9 cellular contexts compared by ENCODE assay signal in the genomic region with DNA sequence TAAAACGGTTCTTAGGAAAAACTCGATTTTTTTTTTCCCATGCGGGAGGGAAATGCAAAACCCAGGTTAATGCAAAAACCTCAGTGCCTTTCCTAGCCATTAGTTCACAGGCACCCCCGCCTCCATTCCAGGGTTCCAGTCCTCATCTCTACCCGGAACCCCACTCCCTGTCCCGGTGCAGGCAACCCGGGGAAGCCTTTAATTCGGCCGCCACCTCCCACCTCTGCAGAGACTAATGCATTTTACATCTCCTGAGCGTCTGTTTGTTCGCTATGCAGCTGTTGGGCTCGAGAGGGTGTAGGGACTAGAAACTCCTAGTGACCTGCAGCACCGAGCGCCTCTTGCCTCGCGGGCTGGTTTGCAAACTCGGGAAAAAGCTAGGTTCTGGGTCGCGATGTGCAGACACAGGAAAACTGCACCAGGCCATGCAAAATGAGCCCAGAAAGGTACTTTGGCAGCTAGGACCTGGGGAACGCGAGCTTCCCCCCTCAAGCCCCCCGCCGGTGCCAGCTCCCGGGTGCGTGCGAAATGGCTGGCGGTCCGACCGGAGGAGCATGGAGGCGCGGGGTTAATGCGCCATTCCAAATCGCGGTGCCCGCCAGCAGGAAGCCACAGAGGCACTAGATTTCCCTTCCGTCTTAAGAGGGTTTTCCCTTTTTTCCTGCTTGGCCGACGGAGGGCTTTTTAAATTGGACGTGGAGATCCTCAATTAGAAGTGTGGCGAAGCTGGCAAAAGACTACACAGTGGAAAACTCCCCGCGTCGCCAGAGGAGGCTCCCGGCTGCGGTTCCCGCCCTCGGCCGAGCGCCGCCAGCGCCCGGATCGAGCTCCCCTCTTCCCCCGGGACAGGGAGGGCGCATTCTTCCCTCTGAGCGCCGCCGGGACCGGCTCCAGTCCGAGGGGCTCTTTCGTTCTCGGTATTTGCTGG. TPM values are rescaled to one million over a fixed set of nuclear protein-coding genes. Genes with fewer than 3 reads are reported as not detected.
DNase-seq lines count a peak whose midpoint lies in the region; ATAC-seq and TF ChIP-seq lines count a peak whose summit lies in the region.
"Had no signal": no experiment of that assay in that cellular context is flagged by ENCODE, and none has a peak within 500 bp of the region (broad histone marks: within the 10 kb centered on the region; RNA-seq: fewer than 3 reads in every experiment).

No MANE protein-coding gene starts in this region.

- H3K9me2 ChIP-seq in MM.1S (replicated peaks; ENCODE audit: insufficient read depth, low read length), result no peaks in the 10 kb centered on the region

- TF ChIP-seq CTCF in MM.1S (IDR thresholded peaks at IDR 0.05; ENCODE audit: low read length), result no peak

- H2AFZ ChIP-seq in MM.1S (ENCODE audit: low read length), result no peak overlapping the region

- intact Hi-C loops in right cardiac atrium (cut with DNase I), result loop anchor here in 2 of 4 donors (2.0 to 5.0 kb wide), 3 partner anchors 356 to 424 kb away; no protein-coding TSS in a partner anchor

- peaks cover 2% of the 10 kb centered on the region for H3K4me1 ChIP-seq in right cardiac atrium (ENCODE audit: control insufficient read depth, insufficient read depth, low read length)
- peaks cover 38% of the 10 kb centered on the region for H3K4me1 ChIP-seq in MM.1S (ENCODE audit: low read length)

- 12% methylated on average over 62 of the region's 62 CpGs for WGBS in right cardiac atrium

- no peak overlapping the region for H3K9ac ChIP-seq in MM.1S (ENCODE audit: low read length)

- no peak overlapping the region for H3K4me2 ChIP-seq in MM.1S (ENCODE audit: low read depth, low read length)

- no peaks in the 10 kb centered on the region for H4K20me1 ChIP-seq in MM.1S (ENCODE audit: insufficient read depth, low read length)

- ATAC-seq in right cardiac atrium (peak; percentile 35 to 55), HG03378 (IDR thresholded peaks at IDR 0.05; ENCODE audit: unreplicated experiment) (no peak)
- ATAC-seq in activated CD4-positive, CD25-positive, alpha-beta regulatory T cell treated with anti-CD3 and anti-CD28 coated beads, Interleukin-2, amount 50 U/mL, for 24 hours, result no peak

- H3K9me3 ChIP-seq in right cardiac atrium (ENCODE audit: control insufficient read depth, low read length), result no peaks in the 10 kb centered on the region
- H3K9me3 ChIP-seq in MM.1S (replicated peaks; ENCODE audit: insufficient read depth, low read length), result no peaks in the 10 kb centered on the region

- H3K27me3 ChIP-seq in H7 (ENCODE audit: control insufficient read depth, insufficient read depth, low read length) (peaks cover 88% of the 10 kb centered on the region), right cardiac atrium (ENCODE audit: control insufficient read depth, insufficient read depth) (no peaks in the 10 kb centered on the region), MM.1S (replicated peaks; ENCODE audit: insufficient read depth, low read length) (no peaks in the 10 kb centered on the region)

- no peak overlapping the region for H3K27ac ChIP-seq in right cardiac atrium (ENCODE audit: low read length)
- peak overlapping the region in 7 of 21 experiments; percentile 4 to 61 (median 42) for H3K27ac ChIP-seq in skin epidermis
- H3K27ac ChIP-seq in MM.1S (ENCODE audit: low read length), result no peak overlapping the region
- H3K27ac ChIP-seq: epithelial cell of prostate had no signal

- H3F3A ChIP-seq in MM.1S (ENCODE audit: insufficient read depth, low read length), result peaks cover 24% of the 10 kb centered on the region

- peaks cover 62% of the 10 kb centered on the region for H3K79me2 ChIP-seq in MM.1S (ENCODE audit: low read length)

- DNase-seq in H7 (peak; percentile 84), right cardiac atrium (peak; percentile 40 to 78 (median 70)), MM.1S (no peak), NK-92 (lab: John Stamatoyannopoulos, UW; ENCODE audit: unreplicated experiment) (no peak)
- DNase-seq in activated T-cell treated with anti-CD3 and anti-CD28 coated beads, Interleukin-2, amount 50 U/mL, for 48 hours, result peak; percentile 20 to 26

- H3K4me3 ChIP-seq in H7 (ENCODE audit: insufficient read depth, low read depth, low read length) (peak overlapping the region; percentile 62), right cardiac atrium (ENCODE audit: low read length) (peak overlapping the region; percentile 36), skin epidermis (peak overlapping the region; percentile 18 to 42 (median 29)), MM.1S (ENCODE audit: low read length) (no peak overlapping the region)

- H3K36me3 ChIP-seq in H7 (replicated peaks; ENCODE audit: control insufficient read depth, insufficient read depth, low read length), result no peaks in the 10 kb centered on the region
- no peaks in the 10 kb centered on the region for H3K36me3 ChIP-seq in MM.1S (replicated peaks; ENCODE audit: insufficient read depth, low read length)

RNA-seq across cellular contexts. Expression of gene GDNF, which starts 3.4 kb away (rescaled TPM):
- 1.00 and 1.6 TPM in 2 replicates for total RNA-seq in H7 (2014; rRNA removed; shearing (Covaris generic))
- total RNA-seq in right cardiac atrium, result under 1 TPM; 0.26 to 0.74 (median 0.54) TPM
- 0.14 TPM for polyA plus RNA-seq in right cardiac atrium

Comparison
In these comparisons a context has a peak if more than half of its experiments do, and no peak if none do; other contexts are left out.
1. DNase-seq: peak in H7 (single experiment), activated T-cell treated with anti-CD3 and anti-CD28 coated beads, Interleukin-2, amount 50 U/mL, for 48 hours (2 of 2) and right cardiac atrium (3 of 3); none in MM.1S (single experiment) and NK-92 (single experiment).
2. ATAC-seq: peak in right cardiac atrium (2 of 2); none in activated CD4-positive, CD25-positive, alpha-beta regulatory T cell treated with anti-CD3 and anti-CD28 coated beads, Interleukin-2, amount 50 U/mL, for 24 hours (0 of 2) and HG03378 (single experiment).